1 cellular context compared by ENCODE assay signal in genomic region chr19:41706741-41707501, GRCh38.
TF ChIP-seq lines count a peak whose summit lies in the region.

No MANE protein-coding gene starts in this region.

TF ChIP-seq in GM12878, 131 proteins besides CTCF, POLR2A, EP300 and RAD21 (continued from another document):
- no peak for TF ChIP-seq CREB1 (IDR thresholded peaks at IDR 0.05; ENCODE audit: low read depth)
- no peak for TF ChIP-seq FOS (IDR thresholded peaks at IDR 0.05; ENCODE audit: borderline replicate concordance, extremely low read depth, insufficient read length)
- TF ChIP-seq IKZF1 (conservative IDR thresholded peaks at IDR 0.05) = no peak
- TF ChIP-seq POU2F2 (IDR thresholded peaks at IDR 0.05; ENCODE audit: borderline replicate concordance, low read depth, low read length) = no peak
- no peak for TF ChIP-seq CUX1 (IDR thresholded peaks at IDR 0.05; ENCODE audit: insufficient replicate concordance, low read depth, low read length)
- no peak for TF ChIP-seq ATF3 (IDR thresholded peaks at IDR 0.05; ENCODE audit: borderline replicate concordance, extremely low read depth, low read depth, low read length)
- peak; percentile 80; the same call in 1 of the 2 replicates for TF ChIP-seq RB1 (IDR thresholded peaks at IDR 0.05; ENCODE audit: borderline replicate concordance)
- TF ChIP-seq ZZZ3 (IDR thresholded peaks at IDR 0.05; ENCODE audit: control insufficient read depth, insufficient read length, low read depth) = no peak
- TF ChIP-seq TCF3 (IDR thresholded peaks at IDR 0.05; ENCODE audit: borderline replicate concordance, insufficient read depth, low read depth, low read length) = no peak
- TF ChIP-seq NR2C2 (IDR thresholded peaks at IDR 0.05; ENCODE audit: borderline replicate concordance, control insufficient read depth, insufficient read length, low read depth) = no peak
- TF ChIP-seq PAX5 (IDR thresholded peaks at IDR 0.05; ENCODE audit: borderline replicate concordance, low read depth, low read length) = no peak
- TF ChIP-seq ELK1 (IDR thresholded peaks at IDR 0.05; ENCODE audit: low read depth, low read length) = no peak
- TF ChIP-seq SRF (IDR thresholded peaks at IDR 0.05; ENCODE audit: low read depth in 2 of 2, low read length in 2 of 2) = no peak
- no peak for TF ChIP-seq E2F8 (IDR thresholded peaks at IDR 0.05; ENCODE audit: low read depth, partially characterized antibody)
